ENCODE assay signal across 10 cellular contexts in genomic region chr1:205287723-205288122, GRCh38. TPM values are rescaled to one million over a fixed set of nuclear protein-coding genes. Genes with fewer than 3 reads are reported as not detected.
A peak's percentile ranks its signal among the peaks of the same experiment; 100 is the strongest.
DNase-seq lines count a peak whose midpoint lies in the region; ATAC-seq and TF ChIP-seq lines count a peak whose summit lies in the region.
"Had no signal": no experiment of that assay in that cellular context is flagged by ENCODE, and none has a peak within 500 bp of the region (broad histone marks: within the 10 kb centered on the region; RNA-seq: fewer than 3 reads in every experiment).

No MANE protein-coding gene starts in this region.

- H3K27ac ChIP-seq in thymus (ENCODE audit: low read depth) (peak overlapping the region; percentile 93), sigmoid colon (peak overlapping the region in 2 of 4 donors; percentile 27 to 28)
- H3K27ac ChIP-seq: esophagus muscularis mucosa had no signal

- peak overlapping the region; percentile 63 to 83 for H3K4me3 Mint-ChIP-seq in activated T-cell treated with anti-CD3 and anti-CD28 coated beads, Interleukin-2, amount 50 U/mL, for 72 hours
- peak overlapping the region; percentile 66 to 90 (median 72) for H3K4me3 Mint-ChIP-seq in T-cell

- no peak for TF ChIP-seq EP300 in sigmoid colon (IDR thresholded peaks at IDR 0.05)

- H3K9me3 ChIP-seq in thymus (ENCODE audit: control insufficient read depth), result no peaks in the 10 kb centered on the region
- no peaks in the 10 kb centered on the region for H3K9me3 ChIP-seq in sigmoid colon
- H3K9me3 ChIP-seq: esophagus muscularis mucosa had no signal

- H3K27ac Mint-ChIP-seq in activated T-cell treated with anti-CD3 and anti-CD28 coated beads, Interleukin-2, amount 50 U/mL, for 72 hours, result peak overlapping the region; percentile 66
- peak overlapping the region; percentile 94 to 95 for H3K27ac Mint-ChIP-seq in T-cell

- H3K27me3 Mint-ChIP-seq in activated T-cell treated with anti-CD3 and anti-CD28 coated beads, Interleukin-2, amount 50 U/mL, for 72 hours (ENCODE audit: low read depth), result no peaks in the 10 kb centered on the region
- no peaks in the 10 kb centered on the region for H3K27me3 Mint-ChIP-seq in T-cell

- no peak for ATAC-seq in activated T-cell treated with anti-CD3 and anti-CD28 coated beads, Interleukin-2, amount 50 U/mL, for 72 hours (replicated peaks in 1 of 2)
- no peak for ATAC-seq in T-cell (replicated peaks in 1 of 4)
- peak; percentile 13 for ATAC-seq in left lobe of liver
- ATAC-seq in HG03354 (IDR thresholded peaks at IDR 0.05; ENCODE audit: poor library complexity, severe bottlenecking, unreplicated experiment), result no peak

- TF ChIP-seq POLR2A in sigmoid colon (IDR thresholded peaks at IDR 0.05), result no peak

- H3K4me1 Mint-ChIP-seq in activated T-cell treated with anti-CD3 and anti-CD28 coated beads, Interleukin-2, amount 50 U/mL, for 72 hours (ENCODE audit: low read depth), result peaks cover 73% of the 10 kb centered on the region
- peaks cover 83 to 89% (median 88%) of the 10 kb centered on the region in 3 donors for H3K4me1 Mint-ChIP-seq in T-cell

- CTCF ChIA-PET in T-cell (lab: Charles Lee), result interaction anchor here in 1 of 2 donors (0.5 to 5.7 kb wide), 11 partner anchors 12 to 1332 kb away, joined by 3 to 60 read pairs (median 5); partner anchors contain the start of gene NUAK2

- no peaks in the 10 kb centered on the region for H3K27me3 ChIP-seq in thymus (ENCODE audit: control insufficient read depth, insufficient read depth)
- no peaks in the 10 kb centered on the region for H3K27me3 ChIP-seq in sigmoid colon
- H3K27me3 ChIP-seq: esophagus muscularis mucosa had no signal

- H3K4me3 ChIP-seq in thymus (ENCODE audit: low read length) (peak overlapping the region; percentile 19), sigmoid colon (no peak overlapping the region)
- H3K4me3 ChIP-seq: esophagus muscularis mucosa had no signal

- TF ChIP-seq CTCF in sigmoid colon (IDR thresholded peaks at IDR 0.05), result no peak

- H3K36me3 Mint-ChIP-seq in activated T-cell treated with anti-CD3 and anti-CD28 coated beads, Interleukin-2, amount 50 U/mL, for 72 hours (ENCODE audit: insufficient read depth in 2 of 2), result no peaks in the 10 kb centered on the region
- H3K36me3 Mint-ChIP-seq in T-cell, result no peaks in the 10 kb centered on the region

- H3K9me3 Mint-ChIP-seq in activated T-cell treated with anti-CD3 and anti-CD28 coated beads, Interleukin-2, amount 50 U/mL, for 72 hours, result no peaks in the 10 kb centered on the region
- H3K9me3 Mint-ChIP-seq in T-cell, result no peaks in the 10 kb centered on the region

- intact Hi-C loops in sigmoid colon (cut with DNase I), result no loop called here

- no peak for DNase-seq in activated T-cell treated with anti-CD3 and anti-CD28 coated beads, Interleukin-2, amount 50 U/mL, for 72 hours
- no peak for DNase-seq in activated T-cell treated with anti-CD3 and anti-CD28 coated beads, Interleukin-2, amount 50 U/mL, for 1 hour
- DNase-seq in T-cell, result no peak
- DNase-seq in left lobe of liver (ENCODE audit: low spot score), result no peak
- no peak for DNase-seq in sigmoid colon
- DNase-seq in iPS-NIHi7 (ENCODE audit: extremely low spot score), result no peak
- DNase-seq: NCI-H526 had no signal

- H3K36me3 ChIP-seq in thymus (ENCODE audit: control insufficient read depth, insufficient read depth), result no peaks in the 10 kb centered on the region
- no peaks in the 10 kb centered on the region for H3K36me3 ChIP-seq in sigmoid colon
- H3K36me3 ChIP-seq: esophagus muscularis mucosa had no signal

- 55% methylated on average over 2 of the region's 2 CpGs for WGBS in thymus
- WGBS in sigmoid colon, 2 donors, result 72 to 82% methylated on average over 2 of the region's 2 CpGs

- POLR2A ChIA-PET in T-cell (lab: Charles Lee), result interaction anchor here in 1 of 2 donors (0.6 kb wide), 1 partner anchor 58 kb away, joined by 7 read pairs; no protein-coding TSS in a partner anchor

- peaks cover 45% of the 10 kb centered on the region for H3K4me1 ChIP-seq in thymus (ENCODE audit: control insufficient read depth, insufficient read depth, low read length)
- peaks cover 0 to 34% (median 15%) of the 10 kb centered on the region in 4 donors for H3K4me1 ChIP-seq in sigmoid colon

RNA-seq across cellular contexts. Expression of gene NUAK2, which starts 33.8 kb away (rescaled TPM):
- total RNA-seq in activated T-cell treated with anti-CD3 and anti-CD28 coated beads, Interleukin-2, amount 50 U/mL, for 72 hours, result 1 to 10 TPM; 5.4 to 5.7 TPM
- total RNA-seq in T-cell (10 to 100 TPM; 15.0 to 38.7 (median 32.7) TPM), left lobe of liver (1.7 TPM), sigmoid colon (1 to 10 TPM in 1 of 4 donors, under 1 TPM in 3; 0.28 to 1.5 (median 0.69) TPM)
- polyA plus RNA-seq in thymus (4.0 TPM), sigmoid colon (10 to 100 TPM; 13.9 to 15.0 (median 14.3) TPM)

RNA-seq across cellular contexts. Expression of gene TMCC2, which starts 60.0 kb away (rescaled TPM):
- total RNA-seq in activated T-cell treated with anti-CD3 and anti-CD28 coated beads, Interleukin-2, amount 50 U/mL, for 72 hours, result 1 to 10 TPM; 4.5 to 5.8 TPM
- total RNA-seq in T-cell, result 1 to 10 TPM; 1.0 to 3.3 (median 1.8) TPM
- total RNA-seq in left lobe of liver, result 0.33 TPM
- 3.7 TPM for polyA plus RNA-seq in thymus
- 1 to 10 TPM; 4.3 to 6.4 (median 5.6) TPM for total RNA-seq in sigmoid colon
- polyA plus RNA-seq in sigmoid colon, result 1 to 10 TPM in 1 of 3 donors, not detected in 2; 1.1 TPM
